8 cellular contexts compared by ENCODE assay signal in the genomic region with DNA sequence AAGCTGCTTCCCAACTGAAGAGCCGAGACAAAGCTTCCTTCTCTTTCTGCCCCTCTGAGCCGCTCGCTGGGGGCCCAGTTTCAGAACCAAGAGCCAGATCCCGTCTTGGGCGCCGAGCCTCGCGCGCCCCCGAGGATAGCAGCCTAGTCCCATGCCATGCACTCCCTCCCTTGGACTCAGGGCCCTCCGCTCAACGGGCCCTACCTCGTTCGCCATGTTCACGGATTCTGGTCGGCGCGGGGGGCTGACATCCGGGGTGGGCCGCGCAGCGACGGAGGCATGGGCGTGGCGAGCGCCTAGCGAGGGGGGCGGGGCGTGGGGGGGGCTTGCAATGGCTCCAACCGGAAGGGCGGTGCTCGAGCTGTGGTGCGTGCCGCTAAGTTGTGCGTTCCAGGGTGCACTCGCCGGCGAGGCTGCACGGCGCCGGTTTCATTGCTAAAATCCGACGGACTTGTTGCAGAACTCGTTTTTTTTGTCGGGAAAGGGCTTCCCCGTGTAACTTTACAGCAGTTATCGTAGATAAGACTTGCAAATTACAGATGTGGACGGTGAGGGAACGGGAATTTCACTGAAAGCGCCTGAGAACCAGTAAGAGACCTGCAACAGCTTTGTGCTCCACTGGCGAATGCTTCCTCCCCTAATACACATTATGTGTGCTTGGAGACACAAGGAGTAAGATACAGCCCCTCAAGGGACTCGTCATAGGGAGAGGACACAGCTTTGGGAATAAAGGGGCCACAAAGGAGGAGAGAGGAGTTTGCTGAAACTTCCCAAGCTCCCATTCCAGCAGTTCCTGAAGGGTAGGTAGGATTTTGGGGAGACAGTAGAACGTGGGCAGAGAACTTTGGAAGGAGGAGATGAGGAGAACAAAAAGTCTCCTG. TPM values are rescaled to one million over a fixed set of nuclear protein-coding genes. Genes with fewer than 3 reads are reported as not detected.
DNase-seq lines count a peak whose midpoint lies in the region; ATAC-seq and TF ChIP-seq lines count a peak whose summit lies in the region.

A gene (minus strand): TSS at position 304 of the 881 bp plus-strand sequence. CDS start 88 bp downstream, at position 216.

- H3K36me3 ChIP-seq in prostate gland, result peaks cover 0 to 6% of the 10 kb centered on the region in 2 donors

- no peaks in the 10 kb centered on the region for H3K9me3 ChIP-seq in T-helper 17 cell (ENCODE audit: control insufficient read depth, low read length, poor library complexity, severe bottlenecking)
- no peaks in the 10 kb centered on the region for H3K9me3 ChIP-seq in prostate gland

- ATAC-seq in HG02840 (IDR thresholded peaks at IDR 0.05; ENCODE audit: low FRiP score, unreplicated experiment), result peak; percentile 93
- peak; percentile 95 for ATAC-seq in T-helper 17 cell
- peak; percentile 99 for ATAC-seq in left ventricle myocardium superior

- H3K27ac Mint-ChIP-seq in T-helper 17 cell, result peak within 1 kb of the TSS; percentile 97

- intact Hi-C loops in left ventricle myocardium superior (cut with micrococcal nuclease) (no loop called here), prostate gland (cut with DNase I) (loop anchor here (10.0 kb wide), 1 partner anchor 236 kb away; a partner anchor contains a TSS)

- under 1% methylated on average over 44 of the region's 53 CpGs for WGBS in prostate gland

- H3K4me3 Mint-ChIP-seq in T-helper 17 cell, result peak within 1 kb of the TSS; percentile 99

- H3K36me3 Mint-ChIP-seq in T-helper 17 cell (ENCODE audit: low read depth), result no peaks in the 10 kb centered on the region

- in situ Hi-C loops in GM13977 (cut with MboI; ENCODE audit: low pct_unique_long_range_greater_than_20kb, low sequenced_read_pairs, unreplicated experiment), result loop anchor here (25.0 kb wide), 1 partner anchor 626 kb away; no protein-coding TSS in a partner anchor

- peak within 1 kb of the TSS; percentile 96 for H3K27ac ChIP-seq in prostate gland

- no peak for TF ChIP-seq CTCF in GM13977 (IDR thresholded peaks at IDR 0.05; ENCODE audit: extremely low read depth, insufficient read depth, missing control alignments)
- TF ChIP-seq CTCF in prostate gland (IDR thresholded peaks at IDR 0.05), result peak in 1 of 4 experiments; percentile 8

- H3K4me1 ChIP-seq in prostate gland (replicated peaks), result no peaks in the 10 kb centered on the region

- peak; percentile 92 for DNase-seq in GM13977 (ENCODE audit: low spot score)
- peak; percentile 81 for DNase-seq in NCI-H1436 (lab: John Stamatoyannopoulos, UW)
- peak; percentile 72 to 85 (median 83) for DNase-seq in T-helper 17 cell
- DNase-seq in amygdala (lab: John Stamatoyannopoulos, UW), result peak; percentile 21 to 90 (median 76)
- DNase-seq in left ventricle myocardium superior, result peak; percentile 94
- peak; percentile 88 for DNase-seq in prostate gland (ENCODE audit: low spot score)
- peak; percentile 94 for DNase-seq in ureter (ENCODE audit: low spot score)

- TF ChIP-seq POLR2A in prostate gland (IDR thresholded peaks at IDR 0.05), result peak; percentile 81

- no peaks in the 10 kb centered on the region for H3K27me3 ChIP-seq in prostate gland (replicated peaks; ENCODE audit: insufficient read depth)

- H3K4me3 ChIP-seq in prostate gland, result peak within 1 kb of the TSS; percentile 66 to 79

- H3K4me1 Mint-ChIP-seq in T-helper 17 cell, result peaks cover 47% of the 10 kb centered on the region

- H3K27me3 Mint-ChIP-seq in T-helper 17 cell, result no peaks in the 10 kb centered on the region

RNA-seq across cellular contexts. Expression of the gene that starts here (rescaled TPM):
- total RNA-seq in T-helper 17 cell, result 10 to 100 TPM; 39.5 to 45.9 TPM
- 202 TPM for total RNA-seq in left ventricle myocardium superior
- 100 to 1,000 TPM; 127 to 149 TPM for total RNA-seq in prostate gland
- 148 TPM for total RNA-seq in ureter

Comparison
In these comparisons a context has a peak if more than half of its experiments do, and no peak if none do; other contexts are left out.
1. Peak in every context shown above with its lines: DNase-seq, ATAC-seq, H3K4me3 ChIP-seq and H3K27ac ChIP-seq.